ENCODE assay signal across 10 cellular contexts in the genomic region with DNA sequence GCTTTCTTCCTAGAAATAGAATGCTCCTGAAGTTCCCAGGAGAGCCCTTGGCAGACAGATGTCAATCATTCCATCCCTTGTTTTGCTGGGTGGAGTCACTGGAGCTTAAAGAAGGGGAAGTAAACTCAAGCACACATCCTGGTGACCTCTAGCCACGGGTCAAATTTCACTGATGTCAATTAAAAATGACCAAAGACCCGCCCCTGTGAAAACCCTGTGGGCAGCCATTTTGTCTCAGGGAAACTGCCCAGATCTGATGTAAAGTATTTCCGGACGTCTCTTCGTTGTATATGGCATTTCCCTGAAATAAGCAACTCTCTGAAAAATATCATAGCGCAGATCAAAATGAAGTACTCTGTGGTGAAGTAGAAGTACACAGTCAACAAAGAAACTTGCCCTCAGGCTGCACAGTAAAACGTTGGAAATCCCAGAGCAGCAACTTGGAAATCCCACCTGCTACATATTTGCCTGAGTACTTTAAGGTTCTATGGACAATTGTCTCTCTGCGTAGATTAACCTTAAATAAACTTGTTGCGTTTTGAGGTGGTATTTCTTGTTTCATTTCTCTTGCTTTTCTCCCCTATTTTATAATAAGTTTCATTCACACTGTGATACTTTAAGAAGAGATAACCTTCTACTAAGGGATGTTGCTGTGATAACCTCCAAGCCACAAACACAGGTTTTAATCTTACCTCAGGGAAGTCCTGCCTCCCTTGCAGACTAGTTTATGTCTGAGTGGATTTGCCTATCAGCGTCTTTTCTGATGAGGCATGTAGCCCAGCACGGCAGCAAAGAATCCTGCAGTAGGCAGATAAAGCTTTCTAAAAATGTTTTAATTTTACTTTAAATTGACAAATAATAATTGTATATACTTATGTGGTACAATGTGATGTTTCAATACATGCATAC.
DNase-seq lines count a peak whose midpoint lies in the region; ATAC-seq and TF ChIP-seq lines count a peak whose summit lies in the region.
"Had no signal": no experiment of that assay in that cellular context is flagged by ENCODE, and none has a peak within 500 bp of the region (broad histone marks: within the 10 kb centered on the region; RNA-seq: fewer than 3 reads in every experiment).

No MANE protein-coding gene starts in this region.

- 88 to 91% methylated on average over 9 to 10 of the region's 11 CpGs for WGBS in endodermal cell (ENCODE audit: insufficient coverage in 1 of 2, insufficient read length in 1 of 2), 2 experiments

- H3K4me1 Mint-ChIP-seq in endodermal cell, result no peaks in the 10 kb centered on the region
- H3K4me1 Mint-ChIP-seq: activated naive CD8-positive, alpha-beta T cell treated with anti-CD3 and anti-CD28 coated beads, Interleukin-2, amount 10 ng/mL, durations not matched to agents 7 days and 5 days had no signal

- H3K9ac ChIP-seq in endodermal cell (ENCODE audit: extremely low read depth, low read length, poor library complexity, severe bottlenecking), result no peak overlapping the region

- H3K36me3 Mint-ChIP-seq in endodermal cell (ENCODE audit: low read depth), result no peaks in the 10 kb centered on the region
- H3K36me3 Mint-ChIP-seq: activated naive CD8-positive, alpha-beta T cell treated with anti-CD3 and anti-CD28 coated beads, Interleukin-2, amount 10 ng/mL, durations not matched to agents 7 days and 5 days had no signal

- no peak overlapping the region for H3K4me3 ChIP-seq in endodermal cell (ENCODE audit: low read length)

- H3K27ac Mint-ChIP-seq in endodermal cell, result no peak overlapping the region
- H3K27ac Mint-ChIP-seq: activated naive CD8-positive, alpha-beta T cell treated with anti-CD3 and anti-CD28 coated beads, Interleukin-2, amount 10 ng/mL, durations not matched to agents 7 days and 5 days had no signal

- no peak for TF ChIP-seq CTCF in endodermal cell (conservative IDR thresholded peaks at IDR 0.05)

- no peaks in the 10 kb centered on the region for H3K9me3 ChIP-seq in endodermal cell (ENCODE audit: control insufficient read depth, low read length)

- no peaks in the 10 kb centered on the region for H3K36me3 ChIP-seq in endodermal cell (ENCODE audit: control insufficient read depth, insufficient read depth, low read length)

- H3K4me3 Mint-ChIP-seq in endodermal cell, result no peak overlapping the region
- H3K4me3 Mint-ChIP-seq: activated naive CD8-positive, alpha-beta T cell treated with anti-CD3 and anti-CD28 coated beads, Interleukin-2, amount 10 ng/mL, durations not matched to agents 7 days and 5 days had no signal

- no peak overlapping the region for H3K27ac ChIP-seq in endodermal cell (ENCODE audit: low read depth, low read length)

- H3K27me3 ChIP-seq in endodermal cell (ENCODE audit: control insufficient read depth, insufficient read depth, low read length, poor library complexity, severe bottlenecking), result peaks cover 6% of the 10 kb centered on the region

- H3K4me1 ChIP-seq in endodermal cell (ENCODE audit: control insufficient read depth, insufficient read depth, low read length), result peaks cover 9% of the 10 kb centered on the region

- H3K9me3 Mint-ChIP-seq in endodermal cell, result no peaks in the 10 kb centered on the region
- H3K9me3 Mint-ChIP-seq: activated naive CD8-positive, alpha-beta T cell treated with anti-CD3 and anti-CD28 coated beads, Interleukin-2, amount 10 ng/mL, durations not matched to agents 7 days and 5 days had no signal

- ATAC-seq in GM18519 (IDR thresholded peaks at IDR 0.05; ENCODE audit: low FRiP score, unreplicated experiment), result peak; percentile 43
- peak; percentile 44 for ATAC-seq in GM21576 (IDR thresholded peaks at IDR 0.05; ENCODE audit: unreplicated experiment)
- peak; percentile 57 for ATAC-seq in HG03442 (IDR thresholded peaks at IDR 0.05; ENCODE audit: unreplicated experiment)

- DNase-seq in endodermal cell (peak; percentile 56), hypothalamus (lab: John Stamatoyannopoulos, UW) (no peak), HK-2 (ENCODE audit: unreplicated experiment) (no peak), COLO668 (lab: John Stamatoyannopoulos, UW; ENCODE audit: unreplicated experiment) (no peak), COLO829 (ENCODE audit: low spot score) (no peak)
- DNase-seq: activated naive CD8-positive, alpha-beta T cell treated with anti-CD3 and anti-CD28 coated beads, Interleukin-2, amount 10 ng/mL, durations not matched to agents 7 days and 5 days; IMR-90 had no signal

- peaks cover 11% of the 10 kb centered on the region for H3K27me3 Mint-ChIP-seq in endodermal cell (ENCODE audit: insufficient read depth)
